In the genomic region with DNA sequence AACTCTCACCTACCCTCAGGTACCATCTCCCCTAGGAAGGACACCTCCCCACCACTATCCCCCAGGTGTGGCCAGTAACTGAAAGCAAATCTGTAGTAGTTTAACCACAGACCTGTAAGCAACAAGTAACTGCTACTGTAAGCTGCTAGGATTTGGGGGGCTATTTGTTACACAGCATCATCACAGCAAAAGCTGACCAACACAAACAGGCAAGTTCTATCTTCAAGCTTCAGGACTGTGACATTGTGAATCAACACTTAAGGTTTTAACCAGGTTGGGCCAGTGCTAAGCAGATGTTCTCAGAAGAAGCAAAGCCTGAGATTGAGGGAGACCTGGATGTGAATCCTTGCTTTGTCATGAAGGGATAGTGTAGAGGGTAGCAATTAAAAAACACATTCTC, we compare ENCODE assay signal across 2 cellular contexts.
A peak's percentile ranks its signal among the peaks of the same experiment; 100 is the strongest.
TF ChIP-seq lines count a peak whose summit lies in the region.

No MANE protein-coding gene starts in this region.

TF ChIP-seq in HepG2, 621 proteins besides CTCF, POLR2A, EP300 and RAD21:
- TF ChIP-seq ZNF12 (CRISPR knock-in tag; IDR thresholded peaks at IDR 0.05) (0 out of 2 replicates have a peak, but pooled peaks have one; percentile 39), RBAK (CRISPR knock-in tag; IDR thresholded peaks at IDR 0.05) (peak; percentile 99), RBM22 (optimal IDR thresholded peaks at IDR 0.05; ENCODE audit: low read length) (peak; percentile 59), POLR2AphosphoS5 (IDR thresholded peaks at IDR 0.05; ENCODE audit: low read depth, low read length) (peak; percentile 29), ZNF737 (CRISPR knock-in tag; IDR thresholded peaks at IDR 0.05; ENCODE audit: borderline replicate concordance) (no peak), ZNF329 (CRISPR knock-in tag; IDR thresholded peaks at IDR 0.05; ENCODE audit: low read depth) (no peak), CHD4 (IDR thresholded peaks at IDR 0.05; ENCODE audit: borderline replicate concordance, low read length) (peak; percentile 97), POLR2G (IDR thresholded peaks at IDR 0.05; ENCODE audit: low read depth, low read length) (peak; percentile 17; the same call in 1 of the 2 replicates)
- TF ChIP-seq, protein P1, sequence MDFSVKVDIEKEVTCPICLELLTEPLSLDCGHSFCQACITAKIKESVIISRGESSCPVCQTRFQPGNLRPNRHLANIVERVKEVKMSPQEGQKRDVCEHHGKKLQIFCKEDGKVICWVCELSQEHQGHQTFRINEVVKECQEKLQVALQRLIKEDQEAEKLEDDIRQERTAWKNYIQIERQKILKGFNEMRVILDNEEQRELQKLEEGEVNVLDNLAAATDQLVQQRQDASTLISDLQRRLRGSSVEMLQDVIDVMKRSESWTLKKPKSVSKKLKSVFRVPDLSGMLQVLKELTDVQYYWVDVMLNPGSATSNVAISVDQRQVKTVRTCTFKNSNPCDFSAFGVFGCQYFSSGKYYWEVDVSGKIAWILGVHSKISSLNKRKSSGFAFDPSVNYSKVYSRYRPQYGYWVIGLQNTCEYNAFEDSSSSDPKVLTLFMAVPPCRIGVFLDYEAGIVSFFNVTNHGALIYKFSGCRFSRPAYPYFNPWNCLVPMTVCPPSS (IDR thresholded peaks at IDR 0.05) = no peak

TF ChIP-seq in K562, 482 proteins besides CTCF, POLR2A, EP300 and RAD21:
- TF ChIP-seq RBM25 (IDR thresholded peaks at IDR 0.05; ENCODE audit: low read depth, low read length, severe bottlenecking) (peak; percentile 48), BCOR (IDR thresholded peaks at IDR 0.05) (peak; percentile 83), CBX3 (IDR thresholded peaks at IDR 0.05; ENCODE audit: borderline replicate concordance in 1 of 2, low read length in 2 of 2) (peak in 1 of 2 experiments; percentile 95; a peak in 2 of 3 replicates), CBX1 (IDR thresholded peaks at IDR 0.05; ENCODE audit: low read depth) (0 out of 2 replicates have a peak, but pooled peaks have one; percentile 24), ADNP (tag; IDR thresholded peaks at IDR 0.05) (peak; percentile 74; the same call in 1 of the 2 replicates), ZNF384 (IDR thresholded peaks at IDR 0.05; ENCODE audit: low read depth, low read length) (no peak), SMARCA5 (IDR thresholded peaks at IDR 0.05) (peak; percentile 37; the same call in 1 of the 2 replicates), KDM1A (IDR thresholded peaks at IDR 0.05) (peak; percentile 52 to 61; a peak in 3 of 4 replicates), CXXC5 (CRISPR knock-in tag; IDR thresholded peaks at IDR 0.05) (no peak)
